In the genomic region with DNA sequence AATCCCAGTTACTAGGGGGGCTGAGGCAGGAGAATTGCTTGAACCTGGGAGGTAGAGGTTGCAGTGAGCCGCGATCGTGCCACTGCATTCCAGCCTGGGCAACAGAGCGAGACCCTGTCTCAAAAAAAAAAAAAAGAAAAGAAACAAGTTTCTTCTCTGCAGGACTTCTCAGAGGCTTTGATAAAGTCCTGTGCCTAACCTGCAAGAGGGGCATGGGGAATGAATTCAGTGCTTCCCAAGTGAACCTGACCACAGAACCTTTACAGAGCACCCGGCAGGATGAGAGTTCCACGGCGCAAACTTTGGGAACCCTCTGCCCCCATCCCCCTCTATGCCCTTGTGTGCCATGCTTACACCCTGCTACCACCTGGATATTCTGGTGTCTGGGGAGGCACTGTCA, we compare ENCODE assay signal across 21 cellular contexts. TPM values are rescaled to one million over a fixed set of nuclear protein-coding genes. Genes with fewer than 3 reads are reported as not detected.
DNase-seq lines count a peak whose midpoint lies in the region; ATAC-seq, FAIRE-seq and TF ChIP-seq lines count a peak whose summit lies in the region.
"Had no signal": no experiment of that assay in that cellular context is flagged by ENCODE, and none has a peak within 500 bp of the region (broad histone marks: within the 10 kb centered on the region; RNA-seq: fewer than 3 reads in every experiment).

No MANE protein-coding gene starts in this region.

- H2AK5ac ChIP-seq in neuronal stem cell (ENCODE audit: low read depth, low read length): peak overlapping the region; percentile 81

- H3K14ac ChIP-seq in neuronal stem cell (ENCODE audit: low read length): peak overlapping the region; percentile 71

- no peak overlapping the region for H2BK12ac ChIP-seq in neuronal stem cell (ENCODE audit: low read length)

- H2BK5ac ChIP-seq in neuronal stem cell (ENCODE audit: low read length): peak overlapping the region; percentile 94

- H3K18ac ChIP-seq in neuronal stem cell (ENCODE audit: low read length): peak overlapping the region; percentile 64

- intact Hi-C loops in Right ventricle myocardium inferior (cut with DNase I): no loop called here
- intact Hi-C loops in left cardiac atrium (cut with DNase I): no loop called here
- intact Hi-C loops in posterior vena cava (cut with DNase I): no loop called here

- H3K27me3 ChIP-seq in neuronal stem cell (ENCODE audit: control insufficient read depth in 3 of 3, insufficient read depth in 3 of 3, low read depth in 1 of 3, low read length in 3 of 3): peaks cover 0 to 11% (median 0%) of the 10 kb centered on the region in 3 experiments
- H3K27me3 ChIP-seq: BLaER1 had no signal

- no peaks in the 10 kb centered on the region for H3K36me3 ChIP-seq in neuronal stem cell (replicated peaks in 1 of 2; ENCODE audit: control insufficient read depth in 2 of 2, insufficient read depth in 2 of 2, low read length in 2 of 2)
- H3K36me3 ChIP-seq: BLaER1, HAP-1 had no signal

- WGBS in neuronal stem cell (ENCODE audit: extremely low coverage in 2 of 2, insufficient read length in 2 of 2, insufficient replicate concordance in 1 of 2), 2 donors: no CpG with 5 or more reads among the region's 7 CpGs

- TF ChIP-seq POLR2A in GM12892 (IDR thresholded peaks at IDR 0.05; ENCODE audit: low read depth, low read length): no peak

- FAIRE-seq in urothelium cell line (lab: Jason Lieb, UNC): peak; percentile 27
- FAIRE-seq in GM12892 (lab: Jason Lieb, UNC): no peak
- FAIRE-seq: A204.1, GM12891, H54 had no signal

- peak overlapping the region; percentile 92 for H2BK15ac ChIP-seq in neuronal stem cell (ENCODE audit: low read length)

- CTCF ChIA-PET in RWPE1 (lab: Yijun Ruan, JAX): no interaction called here

- no peak overlapping the region for H4K8ac ChIP-seq in neuronal stem cell (ENCODE audit: low read depth, low read length)

- H4K91ac ChIP-seq in neuronal stem cell (ENCODE audit: low read depth, low read length, poor library complexity): no peak overlapping the region

- TF ChIP-seq CTCF in RWPE1 (conservative IDR thresholded peaks at IDR 0.05; ENCODE audit: low read depth): no peak

- no peak overlapping the region for H2BK120ac ChIP-seq in neuronal stem cell (ENCODE audit: low read depth, low read length)

- H3K9ac ChIP-seq in neuronal stem cell (ENCODE audit: low read depth, low read length, poor library complexity): no peak overlapping the region

- peaks cover 4% of the 10 kb centered on the region for H3K79me1 ChIP-seq in neuronal stem cell (ENCODE audit: low read depth, low read length)

- peak overlapping the region; percentile 98 for H3K27ac ChIP-seq in RWPE1
- no peak overlapping the region for H3K27ac ChIP-seq in neuronal stem cell (replicated peaks; ENCODE audit: low read length)
- H3K27ac ChIP-seq: 22Rv1 had no signal

- DNase-seq in Right ventricle myocardium inferior (ENCODE audit: missing footprints) (peak; percentile 2), left cardiac atrium (no peak), RWPE1 (ENCODE audit: low spot score) (no peak), neuronal stem cell (ENCODE audit: low spot score) (no peak), urothelium cell line (ENCODE audit: low spot score) (no peak), GM12892 (ENCODE audit: insufficient read length) (no peak), globus pallidus (ENCODE audit: low spot score) (no peak), posterior vena cava (ENCODE audit: low spot score) (no peak)
- DNase-seq: Calu3; CD4-positive, alpha-beta memory T cell; COR-L47; DMS79 treated with DMSO at 0.1 percent for 48 hours; GF-D8; GOT3 had no signal

- H3K9me3 ChIP-seq in neuronal stem cell (replicated peaks in 1 of 2; ENCODE audit: control insufficient read depth in 2 of 2, insufficient read depth in 1 of 2, low read depth in 1 of 2, low read length in 2 of 2): no peaks in the 10 kb centered on the region
- H3K9me3 ChIP-seq: BLaER1, HAP-1 had no signal

- no peak overlapping the region for H3K4me2 ChIP-seq in neuronal stem cell (ENCODE audit: insufficient read depth, low read length, poor library complexity, severe bottlenecking)

- POLR2A ChIA-PET in RWPE1 (lab: Yijun Ruan, JAX; ENCODE audit: low non-redundant PET): no interaction called here

- H3K23ac ChIP-seq in neuronal stem cell (ENCODE audit: low read depth, low read length, poor library complexity): peak overlapping the region; percentile 80

- ATAC-seq in Right ventricle myocardium inferior (no peak), left cardiac atrium (no peak)

- H3K4ac ChIP-seq in neuronal stem cell (ENCODE audit: low read length): no peak overlapping the region

- peaks cover 0 to 10% of the 10 kb centered on the region in 2 donors for H3K4me1 ChIP-seq in neuronal stem cell (ENCODE audit: control insufficient read depth in 2 of 2, insufficient read depth in 1 of 2, low read depth in 1 of 2, low read length in 2 of 2)
- H3K4me1 ChIP-seq: HAP-1 had no signal

- H2AFZ ChIP-seq in neuronal stem cell (ENCODE audit: low read length): no peak overlapping the region

- H3K4me3 ChIP-seq in neuronal stem cell (ENCODE audit: low read length in 2 of 2): peak overlapping the region in 1 of 2 donors; percentile 6
- H3K4me3 ChIP-seq: BLaER1, HAP-1 had no signal

RNA-seq across cellular contexts. Expression of a gene that starts 17.9 kb away (rescaled TPM):
- total RNA-seq in Right ventricle myocardium inferior: 7.5 TPM
- 10 to 100 TPM; 18.9 to 26.9 TPM for total RNA-seq in left cardiac atrium
- polyA plus RNA-seq in neuronal stem cell (2013, experiment 1 of 2): 1.5 TPM
- 2.0 TPM for polyA plus RNA-seq in neuronal stem cell (2013, experiment 2 of 2)
- 1.1 TPM for polyA plus RNA-seq in GM12892 (2012; ENCODE audit: missing spikeins)
- 10 to 100 TPM; 39.4 to 46.6 TPM for total RNA-seq in posterior vena cava
- total RNA-seq: G401 had no signal

RNA-seq across cellular contexts. Expression of a gene that starts 25.8 kb away (rescaled TPM):
- total RNA-seq in Right ventricle myocardium inferior: 23.8 TPM
- total RNA-seq in left cardiac atrium: 10 to 100 TPM; 22.0 to 22.9 TPM
- polyA plus RNA-seq in neuronal stem cell (2013, experiment 1 of 2): 20.1 TPM
- 18.5 TPM for polyA plus RNA-seq in neuronal stem cell (2013, experiment 2 of 2)
- polyA plus RNA-seq in GM12892 (2012; ENCODE audit: missing spikeins): 9.4 TPM
- total RNA-seq in posterior vena cava: 10 to 100 TPM; 21.0 to 27.6 TPM

RNA-seq across cellular contexts. Expression of a gene that starts 45.4 kb away (rescaled TPM):
- total RNA-seq in Right ventricle myocardium inferior (16.0 TPM), left cardiac atrium (10 to 100 TPM; 15.8 to 17.8 TPM), posterior vena cava (10 to 100 TPM; 23.3 to 32.9 TPM)
- polyA plus RNA-seq in neuronal stem cell (2013, experiment 1 of 2): 25.1 TPM
- 26.8 TPM for polyA plus RNA-seq in neuronal stem cell (2013, experiment 2 of 2)
- 26.4 TPM for polyA plus RNA-seq in GM12892 (2012; ENCODE audit: missing spikeins)
